ENCODE assay signal across 8 cellular contexts in genomic region chr9:129624168-129624759, GRCh38. TPM values are rescaled to one million over a fixed set of nuclear protein-coding genes. Genes with fewer than 3 reads are reported as not detected.
DNase-seq lines count a peak whose midpoint lies in the region; ATAC-seq and TF ChIP-seq lines count a peak whose summit lies in the region.

No MANE protein-coding gene starts in this region.

- H3K9me3 ChIP-seq in tibial artery = no peaks in the 10 kb centered on the region

- peaks cover 8% of the 10 kb centered on the region for H3K27me3 Mint-ChIP-seq in nephron (ENCODE audit: low read depth)

- H3K36me3 Mint-ChIP-seq in nephron (ENCODE audit: low read depth) = no peaks in the 10 kb centered on the region

- H3K4me3 Mint-ChIP-seq in nephron = peak overlapping the region; percentile 79 to 86 (median 85)

- H3K27ac ChIP-seq in tibial artery = no peak overlapping the region

- peaks cover 36% of the 10 kb centered on the region for H3K4me1 Mint-ChIP-seq in nephron

- H3K4me1 ChIP-seq in tibial artery = peaks cover 0 to 47% (median 43%) of the 10 kb centered on the region in 4 donors

- no peak overlapping the region for H3K4me3 ChIP-seq in tibial artery

- H3K27me3 ChIP-seq in tibial artery = peaks cover 0 to 11% of the 10 kb centered on the region in 2 donors

- intact Hi-C loops in Right ventricle myocardium superior (cut with DNase I) = no loop called here
- intact Hi-C loops in left cardiac atrium (cut with DNase I) = no loop called here
- intact Hi-C loops in tibial artery (cut with DNase I; ENCODE audit: low total_unique reads) = no loop called here

- H3K9me3 Mint-ChIP-seq in nephron = no peaks in the 10 kb centered on the region

- H3K27ac Mint-ChIP-seq in nephron = peak overlapping the region; percentile 65 to 93 (median 77)

- H3K36me3 ChIP-seq in tibial artery = no peaks in the 10 kb centered on the region

- DNase-seq in Right ventricle myocardium superior = peak; percentile 75
- DNase-seq in left cardiac atrium = no peak
- DNase-seq in NCI-H526 (lab: John Stamatoyannopoulos, UW) = peak; percentile 24 to 62
- DNase-seq in activated CD4-positive, alpha-beta T cell treated with anti-CD3 and anti-CD28 coated beads, Interleukin-2, amount 50 U/mL, for 1 hour = peak; percentile 73
- peak; percentile 73 for DNase-seq in dermis blood vessel endothelial cell
- DNase-seq in tibial artery = peak in 1 of 2 donors; percentile 76
- DNase-seq in Ammon's horn (ENCODE audit: low spot score) = no peak

- TF ChIP-seq CTCF in nephron (IDR thresholded peaks at IDR 0.05; ENCODE audit: unreplicated experiment in 3 of 3) (peak; percentile 56 to 65 (median 59)), tibial artery (IDR thresholded peaks at IDR 0.05) (peak; percentile 64 to 69)

- ATAC-seq in Right ventricle myocardium superior (ENCODE audit: poor library complexity) (no peak), left cardiac atrium (no peak)

RNA-seq across cellular contexts. Expression of gene NTMT1, which starts 1.7 kb away (rescaled TPM):
- total RNA-seq in Right ventricle myocardium superior = 66.7 TPM
- 10 to 100 TPM; 43.4 to 53.8 TPM for total RNA-seq in left cardiac atrium
- total RNA-seq in dermis blood vessel endothelial cell = 15.7 and 20.1 TPM in 2 replicates

RNA-seq across cellular contexts. Expression of gene C9orf50, which starts 3.4 kb away (rescaled TPM):
- total RNA-seq in Right ventricle myocardium superior (not detected), left cardiac atrium (not detected), dermis blood vessel endothelial cell (not detected in 2 replicates)

RNA-seq across cellular contexts. Expression of gene ASB6, which starts 17.7 kb away (rescaled TPM):
- total RNA-seq in Right ventricle myocardium superior (7.9 TPM), left cardiac atrium (10 to 100 TPM in 1 of 2 donors, 1 to 10 TPM in 1; 8.3 to 11.6 TPM), dermis blood vessel endothelial cell (17.9 and 21.5 TPM in 2 replicates)

RNA-seq across cellular contexts. Expression of gene PRRX2, which starts 41.2 kb away (rescaled TPM):
- total RNA-seq in Right ventricle myocardium superior (0.89 TPM), left cardiac atrium (1 to 10 TPM; 1.8 to 5.3 TPM), dermis blood vessel endothelial cell (0.56 and 1.2 TPM in 2 replicates)

Comparison
In these comparisons a context has a peak if more than half of its experiments do, and no peak if none do; other contexts are left out.
1. DNase-seq: peak in Right ventricle myocardium superior (single experiment), NCI-H526 (2 of 2), activated CD4-positive, alpha-beta T cell treated with anti-CD3 and anti-CD28 coated beads, Interleukin-2, amount 50 U/mL, for 1 hour (single experiment) and dermis blood vessel endothelial cell (single experiment); none in left cardiac atrium (single experiment) and Ammon's horn (single experiment).